In the genomic region with DNA sequence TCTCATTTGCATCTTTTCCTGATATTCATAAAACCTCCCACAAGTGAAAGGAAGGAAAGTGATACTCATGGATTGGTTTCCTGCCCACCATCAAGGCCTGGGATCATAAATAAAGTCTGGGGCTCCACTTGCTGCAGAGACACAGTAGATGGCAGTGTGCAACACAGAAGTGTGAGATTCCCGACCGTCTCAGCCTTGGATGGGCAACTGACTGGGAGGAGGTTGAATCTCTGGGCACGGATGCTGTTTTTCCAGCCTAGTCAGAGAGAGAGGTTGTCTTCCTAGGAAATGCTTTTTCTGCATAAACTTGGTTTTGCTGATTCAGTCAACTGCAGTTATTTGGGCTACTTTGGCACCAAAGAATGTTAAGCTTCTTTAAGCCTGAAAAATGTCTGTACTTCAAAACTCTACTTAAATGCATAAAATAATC, we compare ENCODE assay signal across 1 cellular context.
TF ChIP-seq lines count a peak whose summit lies in the region.

No MANE protein-coding gene starts in this region.

TF ChIP-seq in SK-N-SH, 30 proteins besides CTCF, POLR2A, EP300 and RAD21 (continued from another document):
- TF ChIP-seq USF1 (IDR thresholded peaks at IDR 0.05; ENCODE audit: borderline replicate concordance, low read depth) (no peak), SIN3A (IDR thresholded peaks at IDR 0.05; ENCODE audit: borderline replicate concordance, low read depth, low read length) (0 out of 2 replicates have a peak, but pooled peaks have one; percentile 19), ZBTB33 (IDR thresholded peaks at IDR 0.05; ENCODE audit: borderline replicate concordance, low read depth) (no peak), YY1 (IDR thresholded peaks at IDR 0.05; ENCODE audit: low read depth) (no peak), FOSL2 (IDR thresholded peaks at IDR 0.05; ENCODE audit: borderline replicate concordance, low read depth) (no peak), RXRA (IDR thresholded peaks at IDR 0.05; ENCODE audit: borderline replicate concordance, low read depth) (no peak), EZH2phosphoT487 (IDR thresholded peaks at IDR 0.05; ENCODE audit: borderline replicate concordance, low read depth) (no peak), SMC3 (IDR thresholded peaks at IDR 0.05; ENCODE audit: low read depth, low read length) (peak; percentile 91), MXI1 (IDR thresholded peaks at IDR 0.05; ENCODE audit: low read depth, low read length) (no peak), TEAD4 (IDR thresholded peaks at IDR 0.05; ENCODE audit: borderline replicate concordance, insufficient read depth) (no peak), GATA2 (CRISPR knock-in tag; IDR thresholded peaks at IDR 0.05) (no peak), NFIC (IDR thresholded peaks at IDR 0.05; ENCODE audit: borderline replicate concordance) (0 out of 2 replicates have a peak, but pooled peaks have one; percentile 9), GABPA (IDR thresholded peaks at IDR 0.05; ENCODE audit: low read depth) (no peak), JUND (IDR thresholded peaks at IDR 0.05) (no peak), ELF1 (IDR thresholded peaks at IDR 0.05) (no peak), NRF1 (IDR thresholded peaks at IDR 0.05; ENCODE audit: low read depth, low read length) (no peak), TCF12 (IDR thresholded peaks at IDR 0.05) (no peak), CHD2 (IDR thresholded peaks at IDR 0.05; ENCODE audit: low read length, partially characterized antibody) (peak; percentile 23), RCOR1 (IDR thresholded peaks at IDR 0.05; ENCODE audit: low read length) (0 out of 2 replicates have a peak, but pooled peaks have one; percentile 40)
- TF ChIP-seq, protein P1, sequence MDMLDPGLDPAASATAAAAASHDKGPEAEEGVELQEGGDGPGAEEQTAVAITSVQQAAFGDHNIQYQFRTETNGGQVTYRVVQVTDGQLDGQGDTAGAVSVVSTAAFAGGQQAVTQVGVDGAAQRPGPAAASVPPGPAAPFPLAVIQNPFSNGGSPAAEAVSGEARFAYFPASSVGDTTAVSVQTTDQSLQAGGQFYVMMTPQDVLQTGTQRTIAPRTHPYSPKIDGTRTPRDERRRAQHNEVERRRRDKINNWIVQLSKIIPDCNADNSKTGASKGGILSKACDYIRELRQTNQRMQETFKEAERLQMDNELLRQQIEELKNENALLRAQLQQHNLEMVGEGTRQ (IDR thresholded peaks at IDR 0.05; ENCODE audit: borderline replicate concordance, low read depth, low read length), result no peak
TF ChIP-seq in SK-N-SH: peak in this region for 5.
